Comparison of ENCODE assay signal across 9 cellular contexts in genomic region chr20:33033381-33033780, GRCh38. TPM values are rescaled to one million over a fixed set of nuclear protein-coding genes. Genes with fewer than 3 reads are reported as not detected.
"Had no signal": no experiment of that assay in that cellular context is flagged by ENCODE, and none has a peak within 500 bp of the region (broad histone marks: within the 10 kb centered on the region; RNA-seq: fewer than 3 reads in every experiment).

No MANE protein-coding gene starts in this region.

- H3K27ac ChIP-seq: HL-60, KMS-11 had no signal

- H3K4me1 Mint-ChIP-seq: IgD-negative memory B cell had no signal

- ATAC-seq: HepG2 had no signal

- FAIRE-seq: HepG2 had no signal

- H3K27ac Mint-ChIP-seq: IgD-negative memory B cell had no signal

- H3K9ac ChIP-seq: KMS-11 had no signal

- H3K27me3 Mint-ChIP-seq: IgD-negative memory B cell had no signal

- H3K4me3 Mint-ChIP-seq: IgD-negative memory B cell had no signal

- H3K4me2 ChIP-seq: KMS-11 had no signal

- DNase-seq: IMR-90, KBM-7, KG1 had no signal

RNA-seq across cellular contexts. Expression of gene BPIFB6, which starts 1.9 kb away (rescaled TPM):
- total RNA-seq: HT-29, HT1080, IMR-90 had no signal
- polyA plus RNA-seq: IgD-negative memory B cell, IMR-90 had no signal

RNA-seq across cellular contexts. Expression of gene BPIFB3, which starts 20.3 kb away (rescaled TPM):
- total RNA-seq: HepG2, HT-29, HT1080, IMR-90 had no signal
- polyA plus RNA-seq: IgD-negative memory B cell, IMR-90 had no signal

RNA-seq across cellular contexts. Expression of gene BPIFB2, which starts 25.9 kb away (rescaled TPM):
- total RNA-seq: HT-29, HT1080, IMR-90 had no signal
- polyA plus RNA-seq: IgD-negative memory B cell, IMR-90 had no signal

RNA-seq across cellular contexts. Expression of gene SUN5, which starts 29.1 kb away (rescaled TPM):
- total RNA-seq: HepG2, HT-29, HT1080, IMR-90 had no signal
- polyA plus RNA-seq: HepG2, IgD-negative memory B cell, IMR-90 had no signal

RNA-seq across cellular contexts. Expression of gene BPIFB4, which starts 46.1 kb away (rescaled TPM):
- total RNA-seq: HepG2, HT-29, HT1080, IMR-90 had no signal
- polyA plus RNA-seq: IgD-negative memory B cell, IMR-90 had no signal
